ENCODE assay signal across 9 cellular contexts in genomic region chr2:64858541-64859031, GRCh38.
DNase-seq lines count a peak whose midpoint lies in the region; ATAC-seq, FAIRE-seq and TF ChIP-seq lines count a peak whose summit lies in the region.
"Had no signal": no experiment of that assay in that cellular context is flagged by ENCODE, and none has a peak within 500 bp of the region (broad histone marks: within the 10 kb centered on the region; RNA-seq: fewer than 3 reads in every experiment).

No MANE protein-coding gene starts in this region.

- in situ Hi-C loops in IMR-90 (cut with MboI; ENCODE audit: low sequenced_read_pairs): no loop called here
- in situ Hi-C loops in HepG2 (cut with HindIII; ENCODE audit: extremely low pct_ligation_motif_present, low pct_unique_long_range_greater_than_20kb): no loop called here

- H3K27me3 Mint-ChIP-seq in activated T-helper 1 cell treated with anti-CD3 and anti-CD28 coated beads, Interleukin-12 subunit alpha, Interleukin-12 subunit beta, Interleukin-2, Interleukin-4 antibody, amounts not matched to agents 30 ng/mL and 10 ng/mL and 1 ng/mL, durations not matched to agents 14 hours and 24 hours and 36 hours (ENCODE audit: insufficient read depth): peaks cover 4% of the 10 kb centered on the region

- H3K23ac ChIP-seq in IMR-90 (ENCODE audit: low read depth, low read length): peak overlapping the region; percentile 60; the same call in 1 of the 2 replicates

- H3K56ac ChIP-seq in IMR-90 (ENCODE audit: extremely low read depth, insufficient read depth, low read length): no peak overlapping the region

- peak overlapping the region; percentile 47 for H4K5ac ChIP-seq in IMR-90 (ENCODE audit: low read depth, low read length)

- H3K4ac ChIP-seq in IMR-90 (ENCODE audit: low read depth, low read length): peak overlapping the region; percentile 83

- H3K4me1 ChIP-seq in IMR-90 (ENCODE audit: control insufficient read depth, insufficient read depth, low read length) (peaks cover 25% of the 10 kb centered on the region), HepG2 (ENCODE audit: insufficient read depth, low read length) (peaks cover 52% of the 10 kb centered on the region), stomach smooth muscle (ENCODE audit: control insufficient read depth, insufficient read depth, low read length) (peaks cover 36% of the 10 kb centered on the region)

- no peak for TF ChIP-seq CTCF in IMR-90 (conservative IDR thresholded peaks at IDR 0.05; ENCODE audit: low read depth, low read length)
- no peak for TF ChIP-seq CTCF in VCaP (conservative IDR thresholded peaks at IDR 0.05)
- no peak for TF ChIP-seq CTCF in HepG2 (CRISPR knock-in tag; IDR thresholded peaks at IDR 0.05)

- no peaks in the 10 kb centered on the region for H3K79me1 ChIP-seq in IMR-90 (ENCODE audit: low read depth in 1 of 2, low read length in 2 of 2)

- no peak for FAIRE-seq in HepG2 (lab: Jason Lieb, UNC)
- FAIRE-seq: colon had no signal

- H3K9me1 ChIP-seq in IMR-90 (ENCODE audit: insufficient read depth, low read length): peaks cover 8% of the 10 kb centered on the region

- no peak overlapping the region for H3K27ac Mint-ChIP-seq in activated T-helper 1 cell treated with anti-CD3 and anti-CD28 coated beads, Interleukin-12 subunit alpha, Interleukin-12 subunit beta, Interleukin-2, Interleukin-4 antibody, amounts not matched to agents 30 ng/mL and 10 ng/mL and 1 ng/mL, durations not matched to agents 14 hours and 24 hours and 36 hours

- TF ChIP-seq POLR2A in IMR-90 (IDR thresholded peaks at IDR 0.05; ENCODE audit: low read depth, low read length) (no peak), HepG2 (IDR thresholded peaks at IDR 0.05; ENCODE audit: insufficient read depth in 1 of 2, low read depth in 2 of 2, low read length in 2 of 2) (no peak)

- H4K20me1 ChIP-seq in IMR-90 (ENCODE audit: insufficient read depth, low read length) (no peaks in the 10 kb centered on the region), HepG2 (ENCODE audit: insufficient read depth, low read length) (no peaks in the 10 kb centered on the region)

- H3K9ac ChIP-seq in IMR-90 (ENCODE audit: low read depth, low read length) (peak overlapping the region; percentile 6), HepG2 (ENCODE audit: insufficient read depth, low read depth, low read length) (0 out of 2 replicates have a peak overlapping the region, but pooled peaks have one; percentile 17), stomach smooth muscle (ENCODE audit: low read length in 2 of 2) (peak overlapping the region; percentile 49 to 58)

- peaks cover 20% of the 10 kb centered on the region for H3K4me1 Mint-ChIP-seq in activated T-helper 1 cell treated with anti-CD3 and anti-CD28 coated beads, Interleukin-12 subunit alpha, Interleukin-12 subunit beta, Interleukin-2, Interleukin-4 antibody, amounts not matched to agents 30 ng/mL and 10 ng/mL and 1 ng/mL, durations not matched to agents 14 hours and 24 hours and 36 hours (ENCODE audit: low read depth)

- WGBS in IMR-90 (ENCODE audit: extremely low coverage in 2 of 2, insufficient read length in 1 of 2), 2 experiments: 77% methylated on average over 3 of the region's 5 CpGs; no CpG with 5 or more reads in 1 of the 2 experiments
- WGBS in HepG2 (ENCODE audit: low lambda C conversion rate): 33% methylated on average over 5 of the region's 5 CpGs

- no peaks in the 10 kb centered on the region for H3K36me3 ChIP-seq in IMR-90 (ENCODE audit: control insufficient read depth, insufficient read depth, low read length)
- H3K36me3 ChIP-seq in HepG2 (replicated peaks in 1 of 2; ENCODE audit: control insufficient read depth in 1 of 2, insufficient read depth in 2 of 2, low read length in 2 of 2): no peaks in the 10 kb centered on the region
- H3K36me3 ChIP-seq in stomach smooth muscle (ENCODE audit: control insufficient read depth in 2 of 2, insufficient read depth in 2 of 2, low read length in 2 of 2): no peaks in the 10 kb centered on the region

- H3K9me3 ChIP-seq in IMR-90 (ENCODE audit: control insufficient read depth, insufficient read depth, low read length): peaks cover 6% of the 10 kb centered on the region; the same call in 1 of the 2 replicates
- H3K9me3 ChIP-seq in HepG2 (ENCODE audit: low read length): no peaks in the 10 kb centered on the region
- peaks cover 0 to 5% of the 10 kb centered on the region in 2 donors for H3K9me3 ChIP-seq in stomach smooth muscle (ENCODE audit: control insufficient read depth in 2 of 2, low read length in 2 of 2)

- peak overlapping the region; percentile 41 for H2BK5ac ChIP-seq in IMR-90 (ENCODE audit: low read depth, low read length, poor library complexity, severe bottlenecking)

- peak overlapping the region; percentile 68 for H2AK5ac ChIP-seq in IMR-90 (ENCODE audit: low read depth, low read length)

- peak overlapping the region; percentile 72 for H2BK120ac ChIP-seq in IMR-90 (ENCODE audit: low read depth, low read length)

- H3K27me3 ChIP-seq in IMR-90 (ENCODE audit: control insufficient read depth, insufficient read depth, low read length): no peaks in the 10 kb centered on the region; the same call in 1 of the 2 replicates
- H3K27me3 ChIP-seq in HepG2 (ENCODE audit: control insufficient read depth in 1 of 2, insufficient read depth in 2 of 2, low read length in 2 of 2): peaks cover 5 to 47% of the 10 kb centered on the region in 2 experiments
- no peaks in the 10 kb centered on the region for H3K27me3 ChIP-seq in stomach smooth muscle (ENCODE audit: control insufficient read depth in 1 of 2, insufficient read depth in 2 of 2, low read length in 2 of 2)

- H3K18ac ChIP-seq in IMR-90 (ENCODE audit: low read depth, low read length): peak overlapping the region; percentile 43

- ATAC-seq in IMR-90 (ENCODE audit: low read depth) (no peak), HepG2 (peak; percentile 42), HG03378 (IDR thresholded peaks at IDR 0.05; ENCODE audit: unreplicated experiment) (no peak)

- no peaks in the 10 kb centered on the region for H3K9me3 Mint-ChIP-seq in activated T-helper 1 cell treated with anti-CD3 and anti-CD28 coated beads, Interleukin-12 subunit alpha, Interleukin-12 subunit beta, Interleukin-2, Interleukin-4 antibody, amounts not matched to agents 30 ng/mL and 10 ng/mL and 1 ng/mL, durations not matched to agents 14 hours and 24 hours and 36 hours

- intact Hi-C loops in IMR-90 (cut with micrococcal nuclease): loop anchor here (1.0 to 5.0 kb wide), 3 partner anchors 51 to 107 kb away; no protein-coding TSS in a partner anchor
- intact Hi-C loops in HepG2 (cut with micrococcal nuclease; ENCODE audit: unreplicated experiment): loop anchor here (1.0 to 2.0 kb wide), 2 partner anchors 22 to 215 kb away; no protein-coding TSS in a partner anchor
- intact Hi-C loops in activated T-helper 1 cell treated with anti-CD3 and anti-CD28 coated beads, Interleukin-12 subunit alpha, Interleukin-12 subunit beta, Interleukin-2, Interleukin-4 antibody, amounts not matched to agents 30 ng/mL and 10 ng/mL and 1 ng/mL, durations not matched to agents 14 hours and 24 hours and 36 hours (cut with micrococcal nuclease): no loop called here

- H4K91ac ChIP-seq in IMR-90 (ENCODE audit: insufficient read depth, low read depth, low read length): peak overlapping the region; percentile 65

- no peak overlapping the region for H3K4me3 Mint-ChIP-seq in activated T-helper 1 cell treated with anti-CD3 and anti-CD28 coated beads, Interleukin-12 subunit alpha, Interleukin-12 subunit beta, Interleukin-2, Interleukin-4 antibody, amounts not matched to agents 30 ng/mL and 10 ng/mL and 1 ng/mL, durations not matched to agents 14 hours and 24 hours and 36 hours

- BruUV-seq in IMR-90 (replicated peaks; lab: Mats Ljungman, UMichigan): no TSS peak
- no TSS peak for BruUV-seq in HepG2 (replicated peaks; lab: Mats Ljungman, UMichigan)

- H3K27ac ChIP-seq in IMR-90 (ENCODE audit: insufficient read depth, low read length): peak overlapping the region; percentile 6; the same call in 1 of the 2 replicates
- H3K27ac ChIP-seq in VCaP: peak overlapping the region; percentile 35; the same call in 1 of the 2 replicates
- no peak overlapping the region for H3K27ac ChIP-seq in HepG2 (ENCODE audit: extremely low read length, insufficient read depth, low read length)
- H3K27ac ChIP-seq in stomach smooth muscle (ENCODE audit: low read length): peak overlapping the region; percentile 88

- H3K4me2 ChIP-seq in IMR-90 (ENCODE audit: low read depth, low read length) (peak overlapping the region; percentile 74), HepG2 (ENCODE audit: low read depth, low read length) (peak overlapping the region; percentile 95)

- H2AK9ac ChIP-seq in IMR-90 (replicated peaks; ENCODE audit: low read depth, low read length, poor library complexity): peak overlapping the region; percentile 82

- DNase-seq in IMR-90: no peak
- no peak for DNase-seq in HepG2 (ENCODE audit: low spot score)
- DNase-seq in A172 (ENCODE audit: low spot score): no peak
- DNase-seq in activated T-helper 1 cell treated with anti-CD3 and anti-CD28 coated beads, Interleukin-12 subunit alpha, Interleukin-12 subunit beta, Interleukin-2, Interleukin-4 antibody, amounts not matched to agents 30 ng/mL and 10 ng/mL and 1 ng/mL, durations not matched to agents 14 hours and 24 hours and 36 hours (ENCODE audit: low spot score): no peak
- no peak for DNase-seq in LoVo (ENCODE audit: low spot score)

- peak overlapping the region; percentile 34 to 57; a peak in 3 of 4 replicates for H4K8ac ChIP-seq in IMR-90 (ENCODE audit: low read depth in 2 of 2, low read length in 2 of 2)

- no peak overlapping the region for H3K4me3 ChIP-seq in IMR-90 (ENCODE audit: insufficient read depth, low read depth, low read length)
- H3K4me3 ChIP-seq in HepG2 (replicated peaks in 1 of 3; ENCODE audit: insufficient read depth in 1 of 3, low read depth in 2 of 3, low read length in 3 of 3): peak overlapping the region in 2 of 3 experiments; percentile 57 to 76; a peak in 5 of 6 replicates
- H3K4me3 ChIP-seq in stomach smooth muscle (ENCODE audit: low read length in 2 of 2): peak overlapping the region; percentile 35 to 57

- H3K79me2 ChIP-seq in HepG2 (ENCODE audit: insufficient read depth, low read length): no peaks in the 10 kb centered on the region

- TF ChIP-seq EP300 in HepG2 (IDR thresholded peaks at IDR 0.05; ENCODE audit: low read depth in 2 of 2, low read length in 2 of 2) (no peak), HepG2 (CRISPR knock-in tag; IDR thresholded peaks at IDR 0.05; ENCODE audit: borderline replicate concordance) (no peak)

- dilution Hi-C loops in IMR-90 (cut with HindIII; ENCODE audit: low sequenced_read_pairs, unreplicated experiment): no loop called here

- TF ChIP-seq RAD21 in IMR-90 (IDR thresholded peaks at IDR 0.05; ENCODE audit: low read length) (no peak), HepG2 (CRISPR knock-in tag; IDR thresholded peaks at IDR 0.05) (no peak)

- POLR2A ChIA-PET in IMR-90 (lab: Charles Lee; ENCODE audit: unreplicated experiment) (interaction anchor here (0.7 to 1.5 kb wide), 2 partner anchors 108 to 205 kb away, joined by 4 to 7 read pairs; partner anchors contain the start of gene SERTAD2), HepG2 (lab: Yijun Ruan, JAX) (interaction anchor here (0.8 to 3.1 kb wide), 4 partner anchors 107 to 209 kb away, joined by 3 to 19 read pairs (median 3); partner anchors contain the start of gene SERTAD2)

- CTCF ChIA-PET in IMR-90 (lab: Yijun Ruan, JAX): interaction anchor here (0.8 to 1.0 kb wide), 3 partner anchors 44 to 212 kb away, joined by 3 to 4 read pairs (median 3); no protein-coding TSS in a partner anchor
- CTCF ChIA-PET in HepG2 (lab: Yijun Ruan, JAX; ENCODE audit: low intra/inter-chr PET ratio, low total read pairs): no interaction called here

- H3K36me3 Mint-ChIP-seq in activated T-helper 1 cell treated with anti-CD3 and anti-CD28 coated beads, Interleukin-12 subunit alpha, Interleukin-12 subunit beta, Interleukin-2, Interleukin-4 antibody, amounts not matched to agents 30 ng/mL and 10 ng/mL and 1 ng/mL, durations not matched to agents 14 hours and 24 hours and 36 hours (ENCODE audit: low read depth): peaks cover 3% of the 10 kb centered on the region

- H2BK20ac ChIP-seq in IMR-90 (ENCODE audit: low read depth, low read length): peak overlapping the region; percentile 2

- peak overlapping the region; percentile 87 for H3K14ac ChIP-seq in IMR-90 (replicated peaks; ENCODE audit: low read depth, low read length)

- H2AFZ ChIP-seq in IMR-90 (replicated peaks; ENCODE audit: low read length, poor library complexity) (peak overlapping the region; percentile 87), HepG2 (ENCODE audit: low read length) (no peak overlapping the region)

- peak overlapping the region; percentile 67 for H2BK15ac ChIP-seq in IMR-90 (ENCODE audit: low read depth, low read length)
